8 cellular contexts compared by ENCODE assay signal in the genomic region with DNA sequence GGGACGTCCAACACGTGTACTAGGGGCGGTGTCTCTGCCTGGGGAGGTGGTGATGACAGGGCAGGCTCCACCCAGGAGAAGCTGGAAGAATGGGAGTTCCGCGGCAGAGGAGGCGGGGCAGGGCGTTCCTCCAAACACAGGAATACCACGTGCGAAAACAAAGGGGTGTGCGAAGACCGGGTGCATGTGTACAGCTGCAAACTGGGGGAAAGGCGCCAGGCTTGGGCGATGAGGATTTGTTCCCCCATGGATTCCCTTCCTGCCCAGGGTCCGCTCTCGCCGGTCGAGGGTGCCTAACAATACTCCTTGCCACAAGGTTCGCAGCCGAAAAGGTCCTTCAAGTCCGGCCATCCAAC. TPM values are rescaled to one million over a fixed set of nuclear protein-coding genes. Genes with fewer than 3 reads are reported as not detected.
DNase-seq lines count a peak whose midpoint lies in the region; ATAC-seq lines count a peak whose summit lies in the region.

No MANE protein-coding gene starts in this region.

- H3K18ac ChIP-seq in mesenchymal stem cell (ENCODE audit: low read depth in 1 of 2, low read length in 2 of 2), result peak overlapping the region in 1 of 2 experiments; percentile 37

- peak overlapping the region; percentile 57 to 87 for H3K4me3 ChIP-seq in mesenchymal stem cell (ENCODE audit: insufficient read depth in 1 of 2, low read depth in 1 of 2, low read length in 2 of 2)

- peak; percentile 56 for DNase-seq in NCI-H1105 treated with DMSO at 0.1 percent for 48 hours (lab: John Stamatoyannopoulos, UW)
- DNase-seq in NCI-H1105 (lab: John Stamatoyannopoulos, UW), result no peak
- DNase-seq in NCI-H510A (lab: John Stamatoyannopoulos, UW), result peak; percentile 42
- DNase-seq in activated CD4-positive, alpha-beta T cell treated with anti-CD3 and anti-CD28 coated beads, Interleukin-2, amount 50 U/mL, for 1 hour, result peak; percentile 50
- peak in 2 of 3 experiments; percentile 24 to 27 for DNase-seq in effector memory CD8-positive, alpha-beta T cell
- DNase-seq in mesenchymal stem cell, result peak; percentile 90
- peak; percentile 25 for DNase-seq in stimulated activated CD8-positive, alpha-beta memory T cell treated with anti-CD3 and anti-CD28 coated beads, Interleukin-12 subunit alpha, Interleukin-12 subunit beta, amount 100 ng/mL, for 4 hours (ENCODE audit: low read depth)

- peaks cover 21% of the 10 kb centered on the region for H3K79me1 ChIP-seq in mesenchymal stem cell (replicated peaks; ENCODE audit: low read length, poor library complexity, severe bottlenecking)

- no peak overlapping the region for H2BK5ac ChIP-seq in mesenchymal stem cell (ENCODE audit: low read depth, low read length, poor library complexity, severe bottlenecking)

- ATAC-seq in HG03342 (IDR thresholded peaks at IDR 0.05; ENCODE audit: unreplicated experiment), result peak; percentile 9
- ATAC-seq in effector memory CD8-positive, alpha-beta T cell (replicated peaks), result peak; percentile 36

- peaks cover 9% of the 10 kb centered on the region for H3K4me1 ChIP-seq in mesenchymal stem cell (ENCODE audit: control insufficient read depth, insufficient read depth, low read depth, low read length)

- no peak overlapping the region for H2BK15ac ChIP-seq in mesenchymal stem cell (ENCODE audit: low read depth, poor library complexity, severe bottlenecking)

- no peak overlapping the region for H3K14ac ChIP-seq in mesenchymal stem cell (ENCODE audit: low read length in 2 of 2)

- peak overlapping the region; percentile 90 to 92 for H3K27ac Mint-ChIP-seq in effector memory CD8-positive, alpha-beta T cell

- H3K4ac ChIP-seq in mesenchymal stem cell (ENCODE audit: low read depth in 1 of 2, low read length in 2 of 2), result no peak overlapping the region

- H2BK120ac ChIP-seq in mesenchymal stem cell (ENCODE audit: low read depth, low read length), result no peak overlapping the region

- no peak overlapping the region for H4K91ac ChIP-seq in mesenchymal stem cell (ENCODE audit: low read length)

- H3K4me1 Mint-ChIP-seq in effector memory CD8-positive, alpha-beta T cell (ENCODE audit: low read depth in 2 of 2), result peaks cover 41 to 64% of the 10 kb centered on the region in 2 donors

- peak overlapping the region; percentile 88 for H3K9ac ChIP-seq in mesenchymal stem cell (ENCODE audit: low read length)

- no peak overlapping the region for H2BK12ac ChIP-seq in mesenchymal stem cell (ENCODE audit: low read length in 2 of 2)

- no peaks in the 10 kb centered on the region for H3K9me3 Mint-ChIP-seq in effector memory CD8-positive, alpha-beta T cell

- no peak overlapping the region for H3K27ac ChIP-seq in mesenchymal stem cell (ENCODE audit: low read length, poor library complexity, severe bottlenecking)

- H2AFZ ChIP-seq in mesenchymal stem cell (ENCODE audit: low read depth, low read length), result peak overlapping the region; percentile 83

- H4K8ac ChIP-seq in mesenchymal stem cell (ENCODE audit: low read length), result no peak overlapping the region

- H3K4me3 Mint-ChIP-seq in effector memory CD8-positive, alpha-beta T cell, result peak overlapping the region; percentile 97

- H3K36me3 ChIP-seq in mesenchymal stem cell (ENCODE audit: control insufficient read depth in 1 of 2, insufficient read depth in 2 of 2, low read depth in 1 of 2, low read length in 2 of 2), result peaks cover 12 to 15% of the 10 kb centered on the region in 2 experiments

- H3K27me3 Mint-ChIP-seq in effector memory CD8-positive, alpha-beta T cell, result no peaks in the 10 kb centered on the region

- no peak overlapping the region for H3K23ac ChIP-seq in mesenchymal stem cell (ENCODE audit: low read length in 2 of 2)

- 2% methylated on average over 20 of the region's 20 CpGs for WGBS in mesenchymal stem cell

- H3K36me3 Mint-ChIP-seq in effector memory CD8-positive, alpha-beta T cell (ENCODE audit: insufficient read depth), result peaks cover 16% of the 10 kb centered on the region

- peak overlapping the region; percentile 92 for H3K4me2 ChIP-seq in mesenchymal stem cell (ENCODE audit: low read length, poor library complexity, severe bottlenecking)

- no peaks in the 10 kb centered on the region for H3K9me3 ChIP-seq in mesenchymal stem cell (ENCODE audit: control insufficient read depth, low read length)

- no peak overlapping the region for H2AK5ac ChIP-seq in mesenchymal stem cell (ENCODE audit: low read length, severe bottlenecking)

- no peaks in the 10 kb centered on the region for H3K27me3 ChIP-seq in mesenchymal stem cell (ENCODE audit: control insufficient read depth in 1 of 2, insufficient read depth in 1 of 2, low read length in 2 of 2)

RNA-seq across cellular contexts. Expression of a gene that starts 0.5 kb away (rescaled TPM):
- polyA plus RNA-seq in mesenchymal stem cell (2013, experiment 1 of 2), result 9.3 TPM
- 9.2 TPM for polyA plus RNA-seq in mesenchymal stem cell (2013, experiment 2 of 2)

RNA-seq across cellular contexts. Expression of a gene that starts 53.8 kb away (rescaled TPM):
- polyA plus RNA-seq in mesenchymal stem cell (2013, experiment 1 of 2), result 13.9 TPM
- 13.7 TPM for polyA plus RNA-seq in mesenchymal stem cell (2013, experiment 2 of 2)

RNA-seq across cellular contexts. Expression of a gene that starts 57.7 kb away (rescaled TPM):
- polyA plus RNA-seq in mesenchymal stem cell (2013, experiment 1 of 2), result 4.5 TPM
- polyA plus RNA-seq in mesenchymal stem cell (2013, experiment 2 of 2), result 4.7 TPM
